8 cellular contexts compared by ENCODE assay signal in the genomic region with DNA sequence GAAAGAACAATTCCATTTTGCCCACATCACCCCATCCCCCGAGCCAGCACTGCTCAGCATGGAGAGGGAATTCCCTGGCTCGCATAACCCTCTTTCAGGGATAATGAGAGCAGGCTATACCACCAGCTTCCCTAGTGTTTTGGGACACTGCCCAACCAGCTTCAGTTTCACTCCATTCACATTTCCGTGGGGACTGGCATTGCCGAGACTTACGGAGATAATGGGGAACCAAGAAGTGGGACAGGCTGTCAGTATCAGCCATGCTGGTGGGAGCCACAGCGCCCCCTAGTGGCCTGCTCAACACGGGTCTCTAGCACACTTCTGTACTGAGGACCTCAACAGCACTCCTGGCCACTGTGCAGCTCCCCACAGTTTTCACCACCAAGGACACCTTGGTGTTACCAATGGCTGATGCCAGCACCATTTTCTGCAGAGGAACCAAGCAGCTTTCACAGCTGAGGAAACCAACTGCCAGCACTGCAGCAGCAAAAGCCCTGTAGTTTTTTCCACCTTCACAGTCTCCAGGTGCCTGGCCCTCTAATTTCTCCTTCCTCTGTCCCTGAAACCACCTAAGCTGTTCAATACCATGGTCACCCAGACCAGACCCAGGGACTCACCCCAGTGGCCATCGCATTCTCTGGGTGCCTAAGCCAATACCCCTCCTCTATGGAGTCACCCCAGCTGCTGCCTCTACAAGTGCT. TPM values are rescaled to one million over a fixed set of nuclear protein-coding genes. Genes with fewer than 3 reads are reported as not detected.
DNase-seq lines count a peak whose midpoint lies in the region; ATAC-seq, FAIRE-seq and TF ChIP-seq lines count a peak whose summit lies in the region.

No MANE protein-coding gene starts in this region.

- H4K5ac ChIP-seq in H1 (ENCODE audit: insufficient read length, low read depth, low read length) (no peak overlapping the region), mesendoderm (ENCODE audit: low read length) (no peak overlapping the region)

- TF ChIP-seq CTCF in H1 (IDR thresholded peaks at IDR 0.05; ENCODE audit: control extremely low read depth in 1 of 3, insufficient read depth in 1 of 3, low read depth in 1 of 3, low read length in 3 of 3): peak; percentile 85 to 98 (median 97)

- TF ChIP-seq EP300 in H1 (IDR thresholded peaks at IDR 0.05; ENCODE audit: borderline replicate concordance in 1 of 2, low read depth in 2 of 2, low read length in 2 of 2): no peak

- TF ChIP-seq POLR2A in H1 (IDR thresholded peaks at IDR 0.05; ENCODE audit: control extremely low read depth in 1 of 2, low read depth in 2 of 2, low read length in 2 of 2): no peak

- H3K9ac ChIP-seq in H1 (replicated peaks in 1 of 4; ENCODE audit: extremely low read depth in 1 of 4, low read depth in 3 of 4, low read length in 3 of 4) (no peak overlapping the region; a peak in 2 of 7 replicates), mesendoderm (ENCODE audit: low read length) (peak overlapping the region; percentile 47)

- H4K91ac ChIP-seq in H1 (replicated peaks; ENCODE audit: insufficient read length, low read length): no peak overlapping the region

- H3K4me3 ChIP-seq in H1 (ENCODE audit: extremely low read depth in 1 of 4, insufficient read depth in 2 of 4, low read depth in 3 of 4, low read length in 4 of 4) (no peak overlapping the region), mesendoderm (ENCODE audit: low read length) (no peak overlapping the region)

- TF ChIP-seq RAD21 in H1 (IDR thresholded peaks at IDR 0.05 in 1 of 2, conservative IDR thresholded peaks at IDR 0.05 in 1 of 2; ENCODE audit: low read depth in 2 of 2, low read length in 2 of 2): peak; percentile 62 to 73

- no peak overlapping the region for H3K14ac ChIP-seq in H1 (ENCODE audit: insufficient read length)

- POLR2A ChIA-PET in H1 (lab: Charles Lee; ENCODE audit: partially characterized antibody): interaction anchor here (0.6 to 1.7 kb wide), 5 partner anchors 13 to 37 kb away, joined by 3 to 7 read pairs (median 3); no protein-coding TSS in a partner anchor

- no peak overlapping the region for H2BK5ac ChIP-seq in H1 (ENCODE audit: low read depth, low read length)
- H2BK5ac ChIP-seq in mesendoderm (ENCODE audit: low read length): no peak overlapping the region

- CTCF ChIA-PET in H1 (lab: Charles Lee; ENCODE audit: partially characterized antibody): interaction anchor here (0.6 to 3.3 kb wide), 52 partner anchors 9 to 322 kb away, joined by 3 to 29 read pairs (median 5); partner anchors contain the start of gene CD37

- no peak overlapping the region for H3K56ac ChIP-seq in H1 (replicated peaks; ENCODE audit: insufficient read length, low read depth, low read length)
- H3K56ac ChIP-seq in mesendoderm (ENCODE audit: low read length): peak overlapping the region; percentile 78

- H3K18ac ChIP-seq in H1 (ENCODE audit: extremely low read depth, low read length) (0 out of 2 replicates have a peak overlapping the region, but pooled peaks have one; percentile 81), mesendoderm (ENCODE audit: low read length) (no peak overlapping the region)

- H3K27ac ChIP-seq in H1 (ENCODE audit: low read depth, low read length) (no peak overlapping the region), mesendoderm (ENCODE audit: low read depth, low read length) (no peak overlapping the region)

- peak overlapping the region; percentile 95 for H2AFZ ChIP-seq in H1 (ENCODE audit: low read length)

- peak overlapping the region in 1 of 2 experiments; percentile 63; a peak in 3 of 4 replicates for H3K4me2 ChIP-seq in H1 (ENCODE audit: insufficient read depth in 1 of 2, low read depth in 2 of 2, low read length in 2 of 2)
- peak overlapping the region; percentile 52 for H3K4me2 ChIP-seq in mesendoderm (ENCODE audit: low read length)

- no peak overlapping the region for H3K4ac ChIP-seq in H1 (replicated peaks; ENCODE audit: insufficient read length, low read depth, low read length)
- H3K4ac ChIP-seq in mesendoderm (ENCODE audit: low read depth, low read length): no peak overlapping the region

- no peak overlapping the region; the same call in 1 of the 2 replicates for H2BK15ac ChIP-seq in H1 (ENCODE audit: low read length)
- H2BK15ac ChIP-seq in mesendoderm (replicated peaks; ENCODE audit: low read depth): no peak overlapping the region

- no peaks in the 10 kb centered on the region; a peak in 2 of 7 replicates for H3K4me1 ChIP-seq in H1 (replicated peaks in 1 of 4; ENCODE audit: control insufficient read depth in 3 of 4, insufficient read depth in 4 of 4, low read length in 3 of 4)
- H3K4me1 ChIP-seq in mesendoderm (ENCODE audit: control insufficient read depth, low read depth, low read length): no peaks in the 10 kb centered on the region

- H2BK120ac ChIP-seq in H1 (replicated peaks; ENCODE audit: low read depth, low read length) (no peak overlapping the region), mesendoderm (ENCODE audit: low read depth, low read length) (no peak overlapping the region)

- H3K79me2 ChIP-seq in H1 (ENCODE audit: control insufficient read depth in 1 of 2, insufficient read depth in 2 of 2, low read length in 2 of 2) (no peaks in the 10 kb centered on the region), mesendoderm (ENCODE audit: control insufficient read depth, insufficient read depth, low read length) (no peaks in the 10 kb centered on the region)

- H3K23ac ChIP-seq in H1 (ENCODE audit: insufficient read length): no peak overlapping the region
- no peak overlapping the region for H3K23ac ChIP-seq in mesendoderm (ENCODE audit: low read length)

- 51% methylated on average over 8 of the region's 8 CpGs; no CpG with 5 or more reads in 1 of the 2 experiments for WGBS in H1 (ENCODE audit: extremely low coverage in 1 of 2, insufficient coverage in 1 of 2, insufficient read length in 1 of 2, insufficient replicate concordance in 2 of 2, low coverage in 1 of 2, low lambda C conversion rate in 2 of 2, missing lambda C conversion rate in 1 of 2), 2 experiments
- no CpG with 5 or more reads among the region's 8 CpGs for WGBS in mesendoderm (ENCODE audit: extremely low coverage, insufficient coverage, low lambda C conversion rate)

- H3K23me2 ChIP-seq in H1 (ENCODE audit: low read depth, low read length): no peaks in the 10 kb centered on the region

- peak; percentile 61 for DNase-seq in COLO829 (ENCODE audit: low spot score)
- DNase-seq in NCI-H82 treated with DMSO at 0.1 percent for 48 hours (lab: John Stamatoyannopoulos, UW; ENCODE audit: unreplicated experiment): peak; percentile 12
- DNase-seq in activated CD8-positive, alpha-beta memory T cell treated with anti-CD3 and anti-CD28 coated beads for 1 hour (ENCODE audit: extremely low read depth in 1 of 2, low read depth in 1 of 2): peak; percentile 44 to 73
- peak; percentile 50 to 95 for DNase-seq in H1 (ENCODE audit: low read depth in 1 of 2, low spot score in 2 of 2)
- peak; percentile 78 for DNase-seq in mesendoderm
- DNase-seq in stimulated activated CD8-positive, alpha-beta memory T cell treated with anti-CD3 and anti-CD28 coated beads, Interleukin-15, amount 100 ng/mL, for 24 hours (ENCODE audit: low read depth): peak; percentile 76

- H2AK5ac ChIP-seq in H1 (ENCODE audit: low read depth, low read length) (no peak overlapping the region), mesendoderm (ENCODE audit: low read length) (no peak overlapping the region)

- no peak overlapping the region for H2BK20ac ChIP-seq in H1 (ENCODE audit: low read length)

- peak; percentile 68 for ATAC-seq in HG02759 (IDR thresholded peaks at IDR 0.05; ENCODE audit: unreplicated experiment)
- ATAC-seq in HG03045 (IDR thresholded peaks at IDR 0.05; ENCODE audit: unreplicated experiment): no peak

- H3K27me3 ChIP-seq in H1 (replicated peaks in 1 of 4; ENCODE audit: control insufficient read depth in 3 of 4, extremely low read depth in 1 of 4, insufficient read depth in 3 of 4, low read length in 3 of 4) (no peaks in the 10 kb centered on the region), mesendoderm (ENCODE audit: insufficient read depth, low read length, poor library complexity) (no peaks in the 10 kb centered on the region)

- H3K79me1 ChIP-seq in H1 (ENCODE audit: low read depth, low read length): no peaks in the 10 kb centered on the region
- H3K79me1 ChIP-seq in mesendoderm (ENCODE audit: low read length): no peaks in the 10 kb centered on the region

- H3K36me3 ChIP-seq in H1 (ENCODE audit: control insufficient read depth in 2 of 4, insufficient read depth in 4 of 4, low read length in 3 of 4): no peaks in the 10 kb centered on the region
- no peaks in the 10 kb centered on the region for H3K36me3 ChIP-seq in mesendoderm (ENCODE audit: control insufficient read depth, insufficient read depth, low read length)

- FAIRE-seq in H1 (lab: Jason Lieb, UNC): peak; percentile 71

- H4K20me1 ChIP-seq in H1 (replicated peaks in 1 of 2; ENCODE audit: control insufficient read depth in 1 of 2, insufficient read depth in 2 of 2, low read length in 2 of 2): no peaks in the 10 kb centered on the region

- H3K9me3 ChIP-seq in H1 (ENCODE audit: insufficient read depth in 2 of 2, low read depth in 1 of 2, low read length in 1 of 2): no peaks in the 10 kb centered on the region

- H4K8ac ChIP-seq in H1 (ENCODE audit: extremely low read depth, insufficient read depth, low read length): peak overlapping the region; percentile 66; the same call in 1 of the 2 replicates
- no peak overlapping the region for H4K8ac ChIP-seq in mesendoderm (ENCODE audit: low read depth, low read length)

- H2BK12ac ChIP-seq in H1 (ENCODE audit: low read depth, low read length): peak overlapping the region; percentile 82; the same call in 1 of the 2 replicates

RNA-seq across cellular contexts. Expression of gene SLC6A16, which starts 23.7 kb away (rescaled TPM):
- total RNA-seq in H1 (2021; fragmentation: NEBNext Ultra II Directional; extraction: Animal tissue kit (Norgen Biotek cat#: 25700)): 1.5 and 1.7 TPM in 2 replicates
- 0.93 and 1.1 TPM in 2 replicates for polyA plus RNA-seq in H1 (2011; rRNA removed)
- polyA plus RNA-seq in H1 (2011; cell fraction: cytosol; rRNA removed): 0.85 TPM
- polyA plus RNA-seq in H1 (2011; cell fraction: nucleus; rRNA removed): 2.5 TPM
- 0.86 to 1.9 TPM (median 1.6 TPM) in 4 replicates for polyA plus RNA-seq in H1 (2012, experiment 1 of 2)
- 1.1 TPM for polyA plus RNA-seq in H1 (2012, experiment 2 of 2)
- polyA plus RNA-seq in H1 (2013, experiment 1 of 2): 0.39 TPM
- 0.59 TPM for polyA plus RNA-seq in H1 (2013, experiment 2 of 2)
- polyA minus RNA-seq in H1 (2011; rRNA and poly(A)+ RNA removed): 1.1 and 1.3 TPM in 2 replicates
- polyA minus RNA-seq in H1 (2011; cell fraction: cytosol; rRNA and poly(A)+ RNA removed): 0.95 TPM
- 2.7 TPM for polyA minus RNA-seq in H1 (2011; cell fraction: nucleus; rRNA and poly(A)+ RNA removed)
- 0.32 TPM for polyA plus RNA-seq in mesendoderm (2013, experiment 1 of 2)
- polyA plus RNA-seq in mesendoderm (2013, experiment 2 of 2): 0.41 TPM

RNA-seq across cellular contexts. Expression of gene CD37, which starts 33.9 kb away (rescaled TPM):
- total RNA-seq in H1 (2021; fragmentation: NEBNext Ultra II Directional; extraction: Animal tissue kit (Norgen Biotek cat#: 25700)): not detected in 2 replicates
- polyA plus RNA-seq in H1 (2011; rRNA removed): not detected in 2 replicates
- not detected for polyA plus RNA-seq in H1 (2011; cell fraction: cytosol; rRNA removed)
- 0.16 TPM for polyA plus RNA-seq in H1 (2011; cell fraction: nucleus; rRNA removed)
- polyA plus RNA-seq in H1 (2012, experiment 1 of 2): 1.9 to 55.2 TPM (median 3.7 TPM) in 4 replicates
- polyA plus RNA-seq in H1 (2012, experiment 2 of 2): 77.7 TPM
- 0.24 TPM for polyA plus RNA-seq in H1 (2013, experiment 1 of 2)
- 0.37 TPM for polyA plus RNA-seq in H1 (2013, experiment 2 of 2)
- not detected in 2 replicates for polyA minus RNA-seq in H1 (2011; rRNA and poly(A)+ RNA removed)
- polyA minus RNA-seq in H1 (2011; cell fraction: cytosol; rRNA and poly(A)+ RNA removed): not detected
- polyA minus RNA-seq in H1 (2011; cell fraction: nucleus; rRNA and poly(A)+ RNA removed): not detected
- polyA plus RNA-seq in mesendoderm (2013, experiment 1 of 2): 0.13 TPM
- 0.17 TPM for polyA plus RNA-seq in mesendoderm (2013, experiment 2 of 2)

Comparison
In these comparisons a context has a peak if more than half of its experiments do, and no peak if none do; other contexts are left out.
1. DNase-seq: peak in every context shown above with its lines; median percentile 78 in mesendoderm; 76 in stimulated activated CD8-positive, alpha-beta memory T cell treated with anti-CD3 and anti-CD28 coated beads, Interleukin-15, amount 100 ng/mL, for 24 hours; 72 in H1; 61 in COLO829; 58 in activated CD8-positive, alpha-beta memory T cell treated with anti-CD3 and anti-CD28 coated beads for 1 hour; 12 in NCI-H82 treated with DMSO at 0.1 percent for 48 hours.